Comparison of ENCODE assay signal across 11 cellular contexts in the genomic region with DNA sequence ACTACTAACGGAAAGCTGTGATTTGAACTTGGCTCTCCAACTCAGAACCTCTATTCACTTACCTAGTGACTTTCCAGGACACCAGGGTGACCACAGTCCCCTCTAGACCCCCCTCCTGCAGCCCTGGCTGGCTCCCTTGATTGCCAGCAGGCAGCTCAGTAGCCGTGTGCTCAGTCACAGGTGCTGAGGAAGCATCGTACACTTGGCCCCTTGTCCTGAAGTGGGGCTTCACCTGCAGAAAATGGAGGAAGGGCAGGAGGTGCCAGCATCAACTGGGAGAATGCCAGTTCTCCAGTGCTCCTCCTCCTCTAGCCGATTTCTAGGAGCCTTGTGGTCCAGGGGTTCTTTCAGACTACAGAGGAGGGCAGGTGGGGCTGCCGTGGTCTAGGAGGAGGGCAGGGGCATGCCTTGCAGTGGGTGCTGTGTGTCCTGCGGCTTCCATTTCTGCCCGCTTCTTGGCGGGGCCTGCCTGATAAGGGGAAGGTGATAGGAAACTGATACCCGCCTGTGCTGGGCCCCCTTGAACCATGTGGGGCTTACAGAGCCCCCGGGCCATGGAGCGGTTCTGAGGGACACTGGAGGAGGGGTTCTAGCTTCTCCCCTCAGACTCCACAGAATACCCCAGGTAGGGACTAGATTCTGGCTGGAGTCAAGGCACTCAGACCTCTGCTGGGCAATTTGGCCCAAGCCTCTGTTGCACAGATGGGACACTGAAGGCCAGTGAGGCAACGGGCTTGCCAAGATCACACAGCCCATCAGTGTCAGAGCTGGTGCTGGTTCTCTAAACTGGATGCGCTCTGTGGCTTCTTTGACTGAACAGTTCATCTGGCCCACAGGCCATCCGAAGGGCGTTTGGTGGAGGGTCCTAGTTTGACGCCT.
"Had no signal": no experiment of that assay in that cellular context is flagged by ENCODE, and none has a peak within 500 bp of the region (broad histone marks: within the 10 kb centered on the region; RNA-seq: fewer than 3 reads in every experiment).

No MANE protein-coding gene starts in this region.

- H3K27ac ChIP-seq: esophagus muscularis mucosa, ovary, skin epidermis, tibial artery, vagina had no signal

- ATAC-seq: natural killer cell had no signal

- H3K36me3 ChIP-seq: esophagus muscularis mucosa, ovary, tibial artery, vagina had no signal

- H3K27me3 Mint-ChIP-seq: activated CD4-positive, alpha-beta T cell treated with anti-CD3 and anti-CD28 coated beads, Interleukin-2, amount 10 ng/mL, durations not matched to agents 7 days and 5 days; activated naive CD8-positive, alpha-beta T cell had no signal

- H3K27me3 ChIP-seq: ovary, vagina had no signal

- H3K9me3 ChIP-seq: esophagus muscularis mucosa, ovary, tibial artery, vagina had no signal

- H3K4me3 ChIP-seq: esophagus muscularis mucosa, ovary, skin epidermis, tibial artery, vagina had no signal

- DNase-seq: activated CD4-positive, CD25-positive, alpha-beta regulatory T cell; activated gamma-delta T cell; natural killer cell had no signal

- H3K9me3 Mint-ChIP-seq: activated CD4-positive, alpha-beta T cell treated with anti-CD3 and anti-CD28 coated beads, Interleukin-2, amount 10 ng/mL, durations not matched to agents 7 days and 5 days; natural killer cell; T-helper 1 cell treated with Interleukin-12 subunit alpha and Interleukin-12 subunit beta and Interleukin-4 antibody, amounts not matched to agents 30 μg/mL and 1 μg/mL, for 36 hours had no signal

- H3K27ac Mint-ChIP-seq: activated CD4-positive, alpha-beta T cell treated with anti-CD3 and anti-CD28 coated beads, Interleukin-2, amount 10 ng/mL, durations not matched to agents 7 days and 5 days; activated naive CD8-positive, alpha-beta T cell; natural killer cell; T-helper 1 cell treated with Interleukin-12 subunit alpha and Interleukin-12 subunit beta and Interleukin-4 antibody, amounts not matched to agents 30 μg/mL and 1 μg/mL, for 36 hours had no signal

- H3K4me1 Mint-ChIP-seq: activated CD4-positive, alpha-beta T cell treated with anti-CD3 and anti-CD28 coated beads, Interleukin-2, amount 10 ng/mL, durations not matched to agents 7 days and 5 days; natural killer cell had no signal

- H3K36me3 Mint-ChIP-seq: activated naive CD8-positive, alpha-beta T cell; natural killer cell had no signal

- H3K4me3 Mint-ChIP-seq: activated CD4-positive, alpha-beta T cell treated with anti-CD3 and anti-CD28 coated beads, Interleukin-2, amount 10 ng/mL, durations not matched to agents 7 days and 5 days; activated naive CD8-positive, alpha-beta T cell; natural killer cell; T-helper 1 cell treated with Interleukin-12 subunit alpha and Interleukin-12 subunit beta and Interleukin-4 antibody, amounts not matched to agents 30 μg/mL and 1 μg/mL, for 36 hours had no signal
